ENCODE assay signal across 12 cellular contexts in the genomic region with DNA sequence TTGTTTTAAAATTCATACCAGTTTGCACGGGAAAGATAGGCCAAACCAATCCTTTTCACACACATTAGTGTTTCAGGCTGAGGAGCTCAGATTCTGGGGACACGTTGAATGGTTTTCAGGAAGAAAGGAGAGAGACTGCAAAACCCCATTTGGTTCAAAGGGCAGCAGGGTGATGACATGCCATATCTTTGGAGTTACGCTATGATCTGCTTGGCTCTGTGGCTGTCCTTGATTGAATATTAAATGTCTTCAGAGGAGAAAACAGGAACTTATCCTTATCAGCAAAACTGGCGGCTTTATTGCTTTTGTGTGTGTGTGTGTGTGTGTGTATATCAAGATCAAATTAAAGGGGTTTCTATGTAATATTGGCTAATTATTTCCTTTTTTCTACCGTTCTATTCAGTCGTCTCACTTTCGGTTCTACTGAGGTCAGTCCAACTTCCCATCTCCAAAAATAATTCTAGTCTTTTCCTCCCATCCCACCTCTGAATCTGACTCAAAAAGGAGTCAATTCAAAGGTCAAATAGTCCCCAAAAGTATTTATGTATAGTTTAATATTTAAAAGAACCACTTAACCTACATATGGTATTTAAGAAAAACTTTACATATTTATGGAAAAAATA.
DNase-seq lines count a peak whose midpoint lies in the region; ATAC-seq and TF ChIP-seq lines count a peak whose summit lies in the region.
"Had no signal": no experiment of that assay in that cellular context is flagged by ENCODE, and none has a peak within 500 bp of the region (broad histone marks: within the 10 kb centered on the region; RNA-seq: fewer than 3 reads in every experiment).

No MANE protein-coding gene starts in this region.

- H3K27me3 ChIP-seq in esophagus muscularis mucosa: no peaks in the 10 kb centered on the region
- H3K27me3 ChIP-seq: testis had no signal

- H3K27me3 Mint-ChIP-seq in nephron progenitor cell (ENCODE audit: low read depth, poor library complexity): no peaks in the 10 kb centered on the region

- H3K4me1 Mint-ChIP-seq in nephron progenitor cell: peaks cover 27% of the 10 kb centered on the region

- no peak for TF ChIP-seq EP300 in esophagus muscularis mucosa (IDR thresholded peaks at IDR 0.05)

- peaks cover 85% of the 10 kb centered on the region for H3K36me3 Mint-ChIP-seq in nephron progenitor cell (ENCODE audit: low read depth)
- H3K36me3 Mint-ChIP-seq: activated CD4-positive, alpha-beta memory T cell treated with anti-CD3 and anti-CD28 coated beads for 36 hours had no signal

- no peak for DNase-seq in AG04449 (ENCODE audit: low read depth, low spot score)
- DNase-seq in OCI-M1 (lab: John Stamatoyannopoulos, UW): peak; percentile 76
- DNase-seq in esophagus muscularis mucosa (ENCODE audit: extremely low spot score): no peak
- DNase-seq in nephron progenitor cell: no peak
- no peak for DNase-seq in mucosa of gallbladder (ENCODE audit: low spot score)
- no peak for DNase-seq in UCSD-AML1 (lab: John Stamatoyannopoulos, UW; ENCODE audit: unreplicated experiment)
- no peak for DNase-seq in stimulated activated CD4-positive, alpha-beta T cell treated with anti-CD3 and anti-CD28 coated beads, Interleukin-4, amount 100 ng/mL, for 24 hours
- DNase-seq: activated CD4-positive, alpha-beta memory T cell treated with anti-CD3 and anti-CD28 coated beads for 36 hours; SIG-M5; stimulated activated CD4-positive, alpha-beta T cell treated with anti-CD3 and anti-CD28 coated beads, Interleukin-2, amount 100 ng/mL, for 48 hours had no signal

- peak overlapping the region; percentile 26 for H3K4me3 ChIP-seq in AG04449 (ENCODE audit: low read depth, low read length)
- H3K4me3 ChIP-seq in esophagus muscularis mucosa: no peak overlapping the region
- H3K4me3 ChIP-seq: testis had no signal

- peaks cover 6 to 61% (median 30%) of the 10 kb centered on the region in 4 donors for H3K36me3 ChIP-seq in esophagus muscularis mucosa

- POLR2A ChIA-PET in AG04449 (lab: Yijun Ruan, JAX): no interaction called here

- no peak overlapping the region for H3K4me3 Mint-ChIP-seq in nephron progenitor cell
- H3K4me3 Mint-ChIP-seq: activated CD4-positive, alpha-beta memory T cell treated with anti-CD3 and anti-CD28 coated beads for 36 hours had no signal

- intact Hi-C loops in esophagus muscularis mucosa (cut with DNase I): no loop called here

- no peak for ATAC-seq in HG03025 (IDR thresholded peaks at IDR 0.05; ENCODE audit: low FRiP score, unreplicated experiment)

- CTCF ChIA-PET in AG04449 (lab: Yijun Ruan, JAX): interaction anchor here (0.8 to 1.5 kb wide), 5 partner anchors 11 to 22 kb away, joined by 3 to 4 read pairs (median 3); no protein-coding TSS in a partner anchor

- peaks cover 17 to 38% (median 20%) of the 10 kb centered on the region in 4 donors for H3K4me1 ChIP-seq in esophagus muscularis mucosa

- no peaks in the 10 kb centered on the region for H3K9me3 ChIP-seq in esophagus muscularis mucosa
- H3K9me3 ChIP-seq: testis had no signal

- peaks cover 9% of the 10 kb centered on the region for H3K9me3 Mint-ChIP-seq in nephron progenitor cell
- H3K9me3 Mint-ChIP-seq: activated CD4-positive, alpha-beta memory T cell treated with anti-CD3 and anti-CD28 coated beads for 36 hours had no signal

- 43% methylated on average over 7 of the region's 7 CpGs for WGBS in esophagus muscularis mucosa

- no peak for TF ChIP-seq POLR2A in esophagus muscularis mucosa (IDR thresholded peaks at IDR 0.05; ENCODE audit: low read depth)

- peak overlapping the region; percentile 89 for H3K27ac Mint-ChIP-seq in nephron progenitor cell
- H3K27ac Mint-ChIP-seq: activated CD4-positive, alpha-beta memory T cell treated with anti-CD3 and anti-CD28 coated beads for 36 hours had no signal

- H3K27ac ChIP-seq in esophagus muscularis mucosa (replicated peaks in 1 of 4): peak overlapping the region; percentile 10 to 57 (median 32)

- TF ChIP-seq CTCF in AG04449 (IDR thresholded peaks at IDR 0.05; ENCODE audit: insufficient read depth, low read length, missing control alignments): no peak
- TF ChIP-seq CTCF in esophagus muscularis mucosa (IDR thresholded peaks at IDR 0.05): no peak
- TF ChIP-seq CTCF in nephron progenitor cell (IDR thresholded peaks at IDR 0.05): no peak
